In the genomic region with DNA sequence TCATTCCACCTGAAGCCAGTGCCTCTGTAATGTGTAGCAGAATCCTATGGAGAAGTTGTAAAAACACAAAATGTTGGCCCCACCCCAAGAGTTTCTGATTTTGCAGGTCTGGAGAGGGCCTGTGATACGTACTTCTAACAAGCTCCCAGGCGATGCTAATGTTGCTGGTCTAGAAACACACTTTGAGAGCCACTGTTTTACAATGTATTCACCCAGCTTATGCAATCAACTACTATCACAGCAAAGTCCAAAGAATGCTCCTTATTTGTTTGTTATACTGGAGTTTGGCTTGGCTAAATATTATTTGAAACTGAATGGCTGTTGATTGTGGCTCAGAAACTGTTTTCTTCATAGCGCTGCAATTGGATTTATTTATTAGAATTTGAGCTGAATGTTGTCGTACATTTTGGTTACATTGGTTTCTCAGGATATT, we compare ENCODE assay signal across 1 cellular context.
TF ChIP-seq lines count a peak whose summit lies in the region.

No MANE protein-coding gene starts in this region.

TF ChIP-seq in HCT116, 20 proteins besides CTCF, POLR2A, EP300 and RAD21 (continued from another document):
- TF ChIP-seq, protein P1, sequence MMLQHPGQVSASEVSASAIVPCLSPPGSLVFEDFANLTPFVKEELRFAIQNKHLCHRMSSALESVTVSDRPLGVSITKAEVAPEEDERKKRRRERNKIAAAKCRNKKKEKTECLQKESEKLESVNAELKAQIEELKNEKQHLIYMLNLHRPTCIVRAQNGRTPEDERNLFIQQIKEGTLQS (IDR thresholded peaks at IDR 0.05): no peak
- no peak for TF ChIP-seq YY1 (IDR thresholded peaks at IDR 0.05; ENCODE audit: extremely low read depth, insufficient replicate concordance, low read depth, low read length)
- TF ChIP-seq SIN3A (IDR thresholded peaks at IDR 0.05; ENCODE audit: low read depth): no peak
- no peak for TF ChIP-seq EZH2 (IDR thresholded peaks at IDR 0.05)
- TF ChIP-seq CBX3 (IDR thresholded peaks at IDR 0.05; ENCODE audit: low read depth): no peak
- TF ChIP-seq SP1 (IDR thresholded peaks at IDR 0.05; ENCODE audit: low read depth): no peak
- no peak for TF ChIP-seq EGR1 (IDR thresholded peaks at IDR 0.05; ENCODE audit: low read depth)
- TF ChIP-seq, protein P2, sequence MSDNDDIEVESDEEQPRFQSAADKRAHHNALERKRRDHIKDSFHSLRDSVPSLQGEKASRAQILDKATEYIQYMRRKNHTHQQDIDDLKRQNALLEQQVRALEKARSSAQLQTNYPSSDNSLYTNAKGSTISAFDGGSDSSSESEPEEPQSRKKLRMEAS (IDR thresholded peaks at IDR 0.05): no peak
- TF ChIP-seq, protein P3, sequence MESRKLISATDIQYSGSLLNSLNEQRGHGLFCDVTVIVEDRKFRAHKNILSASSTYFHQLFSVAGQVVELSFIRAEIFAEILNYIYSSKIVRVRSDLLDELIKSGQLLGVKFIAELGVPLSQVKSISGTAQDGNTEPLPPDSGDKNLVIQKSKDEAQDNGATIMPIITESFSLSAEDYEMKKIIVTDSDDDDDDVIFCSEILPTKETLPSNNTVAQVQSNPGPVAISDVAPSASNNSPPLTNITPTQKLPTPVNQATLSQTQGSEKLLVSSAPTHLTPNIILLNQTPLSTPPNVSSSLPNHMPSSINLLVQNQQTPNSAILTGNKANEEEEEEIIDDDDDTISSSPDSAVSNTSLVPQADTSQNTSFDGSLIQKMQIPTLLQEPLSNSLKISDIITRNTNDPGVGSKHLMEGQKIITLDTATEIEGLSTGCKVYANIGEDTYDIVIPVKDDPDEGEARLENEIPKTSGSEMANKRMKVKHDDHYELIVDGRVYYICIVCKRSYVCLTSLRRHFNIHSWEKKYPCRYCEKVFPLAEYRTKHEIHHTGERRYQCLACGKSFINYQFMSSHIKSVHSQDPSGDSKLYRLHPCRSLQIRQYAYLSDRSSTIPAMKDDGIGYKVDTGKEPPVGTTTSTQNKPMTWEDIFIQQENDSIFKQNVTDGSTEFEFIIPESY (IDR thresholded peaks at IDR 0.05; ENCODE audit: extremely low read depth, insufficient replicate concordance, low read length): no peak
- TF ChIP-seq TCF7L2 (IDR thresholded peaks at IDR 0.05; ENCODE audit: borderline replicate concordance, extremely low read depth, insufficient read depth, insufficient read length): no peak
- TF ChIP-seq EZH2phosphoT487 (IDR thresholded peaks at IDR 0.05; ENCODE audit: borderline replicate concordance): no peak
